Comparison of ENCODE assay signal across 9 cellular contexts in the genomic region with DNA sequence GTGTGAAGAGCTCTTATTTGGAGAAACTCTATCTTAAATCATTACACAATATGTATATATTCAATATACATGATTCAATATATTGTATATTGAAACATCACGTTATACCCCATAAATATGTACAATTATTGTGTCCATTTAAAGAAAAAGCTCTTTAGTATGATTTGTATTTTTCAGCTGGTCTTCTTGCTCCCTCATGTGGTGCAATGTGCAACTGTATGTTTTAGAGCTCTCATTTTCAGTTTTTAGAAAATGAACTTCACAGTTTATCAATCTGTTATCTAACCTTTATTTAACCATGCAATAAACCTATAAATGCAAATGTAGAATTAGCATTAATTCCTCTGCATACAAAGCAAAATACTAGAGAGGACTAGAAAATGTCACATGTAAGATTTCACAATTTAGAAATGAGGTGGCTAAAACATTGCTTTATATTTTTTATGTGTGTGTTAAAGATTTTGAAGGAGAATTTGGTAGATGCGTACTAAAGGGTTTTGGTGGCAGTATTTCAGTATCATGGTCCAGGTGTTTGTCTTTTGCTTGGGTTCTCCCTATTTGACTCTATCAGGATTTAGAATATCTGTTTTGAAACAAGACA.
DNase-seq lines count a peak whose midpoint lies in the region; ATAC-seq and TF ChIP-seq lines count a peak whose summit lies in the region.
"Had no signal": no experiment of that assay in that cellular context is flagged by ENCODE, and none has a peak within 500 bp of the region (broad histone marks: within the 10 kb centered on the region; RNA-seq: fewer than 3 reads in every experiment).

No MANE protein-coding gene starts in this region.

- peak; percentile 64 for TF ChIP-seq CTCF in cardiac fibroblast (IDR thresholded peaks at IDR 0.05; ENCODE audit: low read depth, low read length)
- TF ChIP-seq CTCF in nephron (IDR thresholded peaks at IDR 0.05; ENCODE audit: unreplicated experiment in 3 of 3), result peak; percentile 53 to 75 (median 60)

- DNase-seq in GM03348 (ENCODE audit: low spot score), result peak; percentile 38
- peak; percentile 55 to 66 for DNase-seq in Kasumi-1 (lab: John Stamatoyannopoulos, UW)
- DNase-seq in cardiac fibroblast (ENCODE audit: low read depth in 2 of 2), result peak; percentile 56 to 65
- DNase-seq in stimulated activated naive CD4-positive, alpha-beta T cell treated with Interleukin-2 at 50 U/mL for 16 hours (lab: John Stamatoyannopoulos, UW), result no peak
- DNase-seq in activated CD4-positive, alpha-beta T cell treated with anti-CD3 and anti-CD28 coated beads for 48 hours, result no peak
- DNase-seq: NCI-H2171 had no signal

- H3K9me3 Mint-ChIP-seq in nephron, result no peaks in the 10 kb centered on the region

- H3K4me3 Mint-ChIP-seq in nephron, result no peak overlapping the region

- H3K36me3 Mint-ChIP-seq in nephron (ENCODE audit: low read depth), result no peaks in the 10 kb centered on the region

- no peak overlapping the region for H3K27ac Mint-ChIP-seq in nephron

- H3K4me3 ChIP-seq in cardiac fibroblast (replicated peaks in 1 of 2; ENCODE audit: low read depth in 2 of 2, low read length in 2 of 2), result no peak overlapping the region

- peaks cover 12% of the 10 kb centered on the region for H3K4me1 Mint-ChIP-seq in nephron

- ATAC-seq in GM18505 (IDR thresholded peaks at IDR 0.05; ENCODE audit: unreplicated experiment) (no peak), HG02938 (IDR thresholded peaks at IDR 0.05; ENCODE audit: unreplicated experiment) (no peak)

- H3K27me3 Mint-ChIP-seq in nephron (ENCODE audit: low read depth), result no peaks in the 10 kb centered on the region

- no peak for TF ChIP-seq POLR2A in GM18505 (IDR thresholded peaks at IDR 0.05; ENCODE audit: borderline replicate concordance, extremely low read depth, insufficient read depth, insufficient read length)

Comparison
In these comparisons a context has a peak if more than half of its experiments do, and no peak if none do; other contexts are left out.
1. DNase-seq: peak in GM03348 (single experiment), Kasumi-1 (2 of 2) and cardiac fibroblast (2 of 2); none in stimulated activated naive CD4-positive, alpha-beta T cell treated with Interleukin-2 at 50 U/mL for 16 hours (single experiment) and activated CD4-positive, alpha-beta T cell treated with anti-CD3 and anti-CD28 coated beads for 48 hours (single experiment).